Comparison of ENCODE assay signal across 15 cellular contexts in genomic region chr12:25056011-25056410, GRCh38.
DNase-seq lines count a peak whose midpoint lies in the region; ATAC-seq and TF ChIP-seq lines count a peak whose summit lies in the region.
"Had no signal": no experiment of that assay in that cellular context is flagged by ENCODE, and none has a peak within 500 bp of the region (broad histone marks: within the 10 kb centered on the region; RNA-seq: fewer than 3 reads in every experiment).

No MANE protein-coding gene starts in this region.

- ATAC-seq in T-helper 17 cell, result no peak
- ATAC-seq in left lung, result peak; percentile 34
- ATAC-seq in GM18867 (IDR thresholded peaks at IDR 0.05; ENCODE audit: unreplicated experiment), result no peak
- ATAC-seq in HG03378 (IDR thresholded peaks at IDR 0.05; ENCODE audit: unreplicated experiment), result no peak
- no peak for ATAC-seq in GM21515 (IDR thresholded peaks at IDR 0.05; ENCODE audit: unreplicated experiment)
- ATAC-seq: right lobe of liver had no signal

- H3K9me3 Mint-ChIP-seq in CD14-positive monocyte, result no peaks in the 10 kb centered on the region

- H3K27me3 Mint-ChIP-seq in CD14-positive monocyte (ENCODE audit: low read depth in 3 of 3) (no peaks in the 10 kb centered on the region), T-helper 17 cell (no peaks in the 10 kb centered on the region)

- intact Hi-C loops in CD14-positive monocyte (cut with micrococcal nuclease) (no loop called here), left lung (cut with DNase I) (no loop called here)

- H3K36me3 ChIP-seq in left lung, result no peaks in the 10 kb centered on the region
- H3K36me3 ChIP-seq: BE2C, right lobe of liver had no signal

- peaks cover 0 to 41% of the 10 kb centered on the region in 2 donors for H3K4me1 ChIP-seq in left lung
- H3K4me1 ChIP-seq: BE2C, right lobe of liver had no signal

- H3K4me1 Mint-ChIP-seq in CD14-positive monocyte (peaks cover 61% of the 10 kb centered on the region), T-helper 17 cell (peaks cover 49% of the 10 kb centered on the region)

- H3K4me3 ChIP-seq in GM08714 (ENCODE audit: low read length) (peak overlapping the region; percentile 99), left lung (no peak overlapping the region)
- H3K4me3 ChIP-seq: right lobe of liver had no signal

- H3K27ac ChIP-seq in left lung, result peak overlapping the region in 1 of 2 donors; percentile 24
- H3K27ac ChIP-seq: right lobe of liver had no signal

- TF ChIP-seq CTCF in CD14-positive monocyte (IDR thresholded peaks at IDR 0.05), result no peak
- no peak for TF ChIP-seq CTCF in left lung (IDR thresholded peaks at IDR 0.05)

- H3K36me3 Mint-ChIP-seq in CD14-positive monocyte (peaks cover 2 to 6% of the 10 kb centered on the region in 2 donors), T-helper 17 cell (ENCODE audit: low read depth) (peaks cover 2% of the 10 kb centered on the region)

- H3K9me3 ChIP-seq in T-helper 17 cell (ENCODE audit: control insufficient read depth, low read length, poor library complexity, severe bottlenecking) (no peaks in the 10 kb centered on the region), left lung (no peaks in the 10 kb centered on the region)
- H3K9me3 ChIP-seq: BE2C, right lobe of liver had no signal

- no peak for DNase-seq in CD14-positive monocyte (ENCODE audit: low spot score)
- DNase-seq in T-helper 17 cell, result no peak
- DNase-seq in left lung, result no peak
- DNase-seq in NCI-H510A (lab: John Stamatoyannopoulos, UW), result no peak
- DNase-seq: BE2C; glutamatergic neuron; NCI-H1417 treated with DMSO at 0.1 percent for 48 hours; NCI-H446 treated with DMSO at 0.1 percent for 48 hours; right lobe of liver; Right ventricle myocardium superior; stimulated activated CD4-positive, alpha-beta T cell treated with anti-CD3 and anti-CD28 coated beads, Interleukin-4, amount 100 ng/mL, for 24 hours had no signal

- H3K27me3 ChIP-seq in left lung, result no peaks in the 10 kb centered on the region
- H3K27me3 ChIP-seq: BE2C, right lobe of liver had no signal

- peak overlapping the region; percentile 37 to 43 for H3K4me3 Mint-ChIP-seq in CD14-positive monocyte
- H3K4me3 Mint-ChIP-seq in T-helper 17 cell, result peak overlapping the region; percentile 82

- H3K27ac Mint-ChIP-seq in CD14-positive monocyte (peak overlapping the region in 4 of 7 donors; percentile 14 to 84 (median 66)), T-helper 17 cell (peak overlapping the region; percentile 97)
